Comparison of ENCODE assay signal across 1 cellular context in the genomic region with DNA sequence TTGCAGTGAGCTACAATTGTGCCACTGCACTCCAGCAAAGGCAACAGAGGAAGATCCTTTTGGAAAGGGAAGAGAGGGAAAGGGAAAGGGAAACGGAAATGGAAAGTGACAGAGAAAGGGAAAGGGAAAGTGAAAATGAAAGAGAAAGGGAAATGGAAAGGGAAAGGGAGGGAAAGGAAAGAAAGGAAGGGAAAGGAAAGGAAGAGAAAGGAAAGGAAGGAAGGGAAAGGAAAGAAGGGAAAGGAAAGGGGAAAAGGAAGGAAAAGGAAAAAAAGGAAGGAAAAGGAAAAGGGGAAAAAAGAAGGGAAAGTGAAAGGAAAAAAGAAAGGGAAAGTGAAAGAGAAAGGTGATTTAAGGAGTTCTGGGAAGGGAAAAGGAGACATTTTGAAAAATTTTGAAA.
TF ChIP-seq lines count a peak whose summit lies in the region.

No MANE protein-coding gene starts in this region.

TF ChIP-seq in HEK293, 187 proteins besides CTCF, POLR2A, EP300 and RAD21 (continued from another document):
- TF ChIP-seq, protein P1, sequence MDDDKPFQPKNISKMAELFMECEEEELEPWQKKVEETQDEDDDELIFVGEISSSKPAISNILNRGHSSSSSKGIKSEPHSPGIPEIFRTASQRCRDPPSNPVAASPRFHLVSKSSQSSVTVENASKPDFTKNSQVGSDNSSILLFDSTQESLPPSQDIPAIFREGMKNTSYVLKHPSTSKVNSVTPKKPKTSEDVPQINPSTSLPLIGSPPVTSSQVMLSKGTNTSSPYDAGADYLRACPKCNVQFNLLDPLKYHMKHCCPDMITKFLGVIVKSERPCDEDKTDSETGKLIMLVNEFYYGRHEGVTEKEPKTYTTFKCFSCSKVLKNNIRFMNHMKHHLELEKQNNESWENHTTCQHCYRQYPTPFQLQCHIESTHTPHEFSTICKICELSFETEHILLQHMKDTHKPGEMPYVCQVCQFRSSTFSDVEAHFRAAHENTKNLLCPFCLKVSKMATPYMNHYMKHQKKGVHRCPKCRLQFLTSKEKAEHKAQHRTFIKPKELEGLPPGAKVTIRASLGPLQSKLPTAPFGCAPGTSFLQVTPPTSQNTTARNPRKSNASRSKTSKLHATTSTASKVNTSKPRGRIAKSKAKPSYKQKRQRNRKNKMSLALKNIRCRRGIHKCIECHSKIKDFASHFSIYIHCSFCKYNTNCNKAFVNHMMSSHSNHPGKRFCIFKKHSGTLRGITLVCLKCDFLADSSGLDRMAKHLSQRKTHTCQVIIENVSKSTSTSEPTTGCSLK (tag by site-specific recombination; IDR thresholded peaks at IDR 0.05), result no peak
- TF ChIP-seq, protein P2, sequence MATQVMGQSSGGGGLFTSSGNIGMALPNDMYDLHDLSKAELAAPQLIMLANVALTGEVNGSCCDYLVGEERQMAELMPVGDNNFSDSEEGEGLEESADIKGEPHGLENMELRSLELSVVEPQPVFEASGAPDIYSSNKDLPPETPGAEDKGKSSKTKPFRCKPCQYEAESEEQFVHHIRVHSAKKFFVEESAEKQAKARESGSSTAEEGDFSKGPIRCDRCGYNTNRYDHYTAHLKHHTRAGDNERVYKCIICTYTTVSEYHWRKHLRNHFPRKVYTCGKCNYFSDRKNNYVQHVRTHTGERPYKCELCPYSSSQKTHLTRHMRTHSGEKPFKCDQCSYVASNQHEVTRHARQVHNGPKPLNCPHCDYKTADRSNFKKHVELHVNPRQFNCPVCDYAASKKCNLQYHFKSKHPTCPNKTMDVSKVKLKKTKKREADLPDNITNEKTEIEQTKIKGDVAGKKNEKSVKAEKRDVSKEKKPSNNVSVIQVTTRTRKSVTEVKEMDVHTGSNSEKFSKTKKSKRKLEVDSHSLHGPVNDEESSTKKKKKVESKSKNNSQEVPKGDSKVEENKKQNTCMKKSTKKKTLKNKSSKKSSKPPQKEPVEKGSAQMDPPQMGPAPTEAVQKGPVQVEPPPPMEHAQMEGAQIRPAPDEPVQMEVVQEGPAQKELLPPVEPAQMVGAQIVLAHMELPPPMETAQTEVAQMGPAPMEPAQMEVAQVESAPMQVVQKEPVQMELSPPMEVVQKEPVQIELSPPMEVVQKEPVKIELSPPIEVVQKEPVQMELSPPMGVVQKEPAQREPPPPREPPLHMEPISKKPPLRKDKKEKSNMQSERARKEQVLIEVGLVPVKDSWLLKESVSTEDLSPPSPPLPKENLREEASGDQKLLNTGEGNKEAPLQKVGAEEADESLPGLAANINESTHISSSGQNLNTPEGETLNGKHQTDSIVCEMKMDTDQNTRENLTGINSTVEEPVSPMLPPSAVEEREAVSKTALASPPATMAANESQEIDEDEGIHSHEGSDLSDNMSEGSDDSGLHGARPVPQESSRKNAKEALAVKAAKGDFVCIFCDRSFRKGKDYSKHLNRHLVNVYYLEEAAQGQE (tag by site-specific recombination; IDR thresholded peaks at IDR 0.05), result 0 out of 2 replicates have a peak, but pooled peaks have one; percentile 19
- TF ChIP-seq IKZF3 (tag by site-specific recombination; IDR thresholded peaks at IDR 0.05) (peak; percentile 76), RBAK (tag by site-specific recombination; IDR thresholded peaks at IDR 0.05) (0 out of 2 replicates have a peak, but pooled peaks have one; percentile 11), ZSCAN23 (tag by site-specific recombination; IDR thresholded peaks at IDR 0.05) (peak; percentile 72; the same call in 1 of the 2 replicates), ZNF530 (tag by site-specific recombination; IDR thresholded peaks at IDR 0.05; ENCODE audit: low read depth) (0 out of 2 replicates have a peak, but pooled peaks have one; percentile 39)
- TF ChIP-seq, protein P3, sequence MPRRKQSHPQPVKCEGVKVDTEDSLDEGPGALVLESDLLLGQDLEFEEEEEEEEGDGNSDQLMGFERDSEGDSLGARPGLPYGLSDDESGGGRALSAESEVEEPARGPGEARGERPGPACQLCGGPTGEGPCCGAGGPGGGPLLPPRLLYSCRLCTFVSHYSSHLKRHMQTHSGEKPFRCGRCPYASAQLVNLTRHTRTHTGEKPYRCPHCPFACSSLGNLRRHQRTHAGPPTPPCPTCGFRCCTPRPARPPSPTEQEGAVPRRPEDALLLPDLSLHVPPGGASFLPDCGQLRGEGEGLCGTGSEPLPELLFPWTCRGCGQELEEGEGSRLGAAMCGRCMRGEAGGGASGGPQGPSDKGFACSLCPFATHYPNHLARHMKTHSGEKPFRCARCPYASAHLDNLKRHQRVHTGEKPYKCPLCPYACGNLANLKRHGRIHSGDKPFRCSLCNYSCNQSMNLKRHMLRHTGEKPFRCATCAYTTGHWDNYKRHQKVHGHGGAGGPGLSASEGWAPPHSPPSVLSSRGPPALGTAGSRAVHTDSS (tag by site-specific recombination; IDR thresholded peaks at IDR 0.05), result no peak
